ENCODE assay signal across 11 cellular contexts in the genomic region with DNA sequence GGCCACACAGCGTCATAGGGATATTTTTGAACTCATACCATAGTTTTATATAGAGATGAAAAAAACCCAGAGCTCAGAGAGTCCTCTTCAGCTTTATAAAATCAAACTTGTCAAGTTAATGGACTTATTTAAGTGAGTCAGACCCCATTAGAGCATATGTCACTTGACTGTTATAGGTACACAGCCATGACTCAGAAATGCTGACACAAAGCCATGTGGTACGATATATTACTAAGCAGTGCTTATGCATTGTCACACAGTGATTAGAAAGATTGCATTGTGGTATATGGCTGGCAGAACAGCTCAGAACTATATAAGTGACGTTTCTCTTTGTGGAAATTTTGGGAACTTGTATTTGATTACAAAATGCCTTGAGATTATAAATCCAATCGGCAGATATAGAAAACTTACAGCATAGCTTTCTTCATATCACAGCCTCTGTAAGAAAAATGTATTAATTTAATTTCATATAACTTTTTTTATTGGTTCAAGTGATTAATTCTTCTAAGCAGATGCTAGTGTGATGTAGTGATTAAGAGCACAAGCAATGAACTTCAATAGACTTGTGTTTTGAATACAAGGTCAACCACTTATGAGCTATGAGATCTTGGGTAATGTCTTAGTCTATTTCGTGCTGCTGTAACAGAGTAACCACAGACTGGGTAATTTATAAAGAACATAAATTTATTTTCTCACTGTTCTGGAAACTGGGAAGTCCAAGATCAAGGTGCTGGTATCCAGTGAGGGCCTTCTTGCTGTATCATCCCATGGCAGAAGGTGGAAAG. TPM values are rescaled to one million over a fixed set of nuclear protein-coding genes. Genes with fewer than 3 reads are reported as not detected.
DNase-seq lines count a peak whose midpoint lies in the region; ATAC-seq, FAIRE-seq and TF ChIP-seq lines count a peak whose summit lies in the region.
"Had no signal": no experiment of that assay in that cellular context is flagged by ENCODE, and none has a peak within 500 bp of the region (broad histone marks: within the 10 kb centered on the region; RNA-seq: fewer than 3 reads in every experiment).

No MANE protein-coding gene starts in this region.

- H3K4me3 ChIP-seq in astrocyte (ENCODE audit: insufficient read depth, low read depth, low read length): no peak overlapping the region
- H3K4me3 ChIP-seq: mucosa of descending colon had no signal

- FAIRE-seq in astrocyte (lab: Jason Lieb, UNC): no peak

- no peak overlapping the region for H3K27ac Mint-ChIP-seq in astrocyte (ENCODE audit: unreplicated experiment)

- no peaks in the 10 kb centered on the region for H3K9me3 ChIP-seq in astrocyte (ENCODE audit: insufficient read depth, low read depth, low read length)
- H3K9me3 ChIP-seq: mucosa of descending colon had no signal

- TF ChIP-seq CTCF in astrocyte (IDR thresholded peaks at IDR 0.05; ENCODE audit: insufficient read depth, low read depth, low read length): no peak

- no peak overlapping the region for H3K9ac ChIP-seq in astrocyte (ENCODE audit: low read length)

- H4K20me1 ChIP-seq in astrocyte (ENCODE audit: insufficient read depth, low read length): no peaks in the 10 kb centered on the region

- H3K27me3 Mint-ChIP-seq in astrocyte (ENCODE audit: low read depth, unreplicated experiment): peaks cover 19% of the 10 kb centered on the region

- no peak for ATAC-seq in GM21737 (IDR thresholded peaks at IDR 0.05; ENCODE audit: unreplicated experiment)
- ATAC-seq: mucosa of descending colon had no signal

- DNase-seq in NK-92 treated with Interleukin-12 subunit alpha and Interleukin-12 subunit beta, amount 100 ng/mL, for 24 hours (lab: John Stamatoyannopoulos, UW): peak; percentile 1
- no peak for DNase-seq in NK-92 (lab: John Stamatoyannopoulos, UW; ENCODE audit: unreplicated experiment)
- peak; percentile 78 for DNase-seq in M059J (ENCODE audit: low read depth)
- peak; percentile 82 for DNase-seq in astrocyte (ENCODE audit: low read depth)
- peak; percentile 77 for DNase-seq in kidney tubule cell (ENCODE audit: low spot score)
- DNase-seq in DMS114 treated with DMSO at 0.1 percent for 48 hours (lab: John Stamatoyannopoulos, UW; ENCODE audit: unreplicated experiment): no peak
- no peak for DNase-seq in middle frontal gyrus (ENCODE audit: extremely low spot score, low spot score)
- DNase-seq: mucosa of descending colon; NCI-H2107; stimulated activated naive CD4-positive, alpha-beta T cell had no signal

- H3K4me3 Mint-ChIP-seq in astrocyte (ENCODE audit: unreplicated experiment): no peak overlapping the region

- H3K27ac ChIP-seq in astrocyte (ENCODE audit: low read depth, low read length): no peak overlapping the region

- peaks cover 4% of the 10 kb centered on the region for H3K27me3 ChIP-seq in astrocyte (ENCODE audit: insufficient read depth, low read length)

- H2AFZ ChIP-seq in astrocyte (ENCODE audit: low read depth, low read length): no peak overlapping the region

- H3K9me3 Mint-ChIP-seq in astrocyte (ENCODE audit: unreplicated experiment): peaks cover 4% of the 10 kb centered on the region

- H3K4me1 Mint-ChIP-seq in astrocyte (ENCODE audit: low read depth, unreplicated experiment): no peaks in the 10 kb centered on the region

- H3K4me1 ChIP-seq in astrocyte (ENCODE audit: insufficient read depth, low read length): no peaks in the 10 kb centered on the region

- H3K4me2 ChIP-seq in astrocyte (ENCODE audit: low read length): no peak overlapping the region

- no peaks in the 10 kb centered on the region for H3K79me2 ChIP-seq in astrocyte (ENCODE audit: insufficient read depth, low read length)

- no peaks in the 10 kb centered on the region for H3K36me3 Mint-ChIP-seq in astrocyte (ENCODE audit: low read depth, unreplicated experiment)

- H3K36me3 ChIP-seq in astrocyte (ENCODE audit: insufficient read depth, low read length): no peaks in the 10 kb centered on the region

RNA-seq across cellular contexts. Expression of a gene that starts 25.8 kb away (rescaled TPM):
- 26.3 and 27.1 TPM in 2 replicates for total RNA-seq in M059J (2014; rRNA removed; shearing (Covaris generic))
- total RNA-seq in astrocyte: 2.5 and 3.6 TPM in 2 replicates

Comparison
In these comparisons a context has a peak if more than half of its experiments do, and no peak if none do; other contexts are left out.
1. DNase-seq: peak in NK-92 treated with Interleukin-12 subunit alpha and Interleukin-12 subunit beta, amount 100 ng/mL, for 24 hours (single experiment), M059J (single experiment), astrocyte (single experiment) and kidney tubule cell (single experiment); none in NK-92 (single experiment), DMS114 treated with DMSO at 0.1 percent for 48 hours (single experiment) and middle frontal gyrus (single experiment).